In the genomic region with DNA sequence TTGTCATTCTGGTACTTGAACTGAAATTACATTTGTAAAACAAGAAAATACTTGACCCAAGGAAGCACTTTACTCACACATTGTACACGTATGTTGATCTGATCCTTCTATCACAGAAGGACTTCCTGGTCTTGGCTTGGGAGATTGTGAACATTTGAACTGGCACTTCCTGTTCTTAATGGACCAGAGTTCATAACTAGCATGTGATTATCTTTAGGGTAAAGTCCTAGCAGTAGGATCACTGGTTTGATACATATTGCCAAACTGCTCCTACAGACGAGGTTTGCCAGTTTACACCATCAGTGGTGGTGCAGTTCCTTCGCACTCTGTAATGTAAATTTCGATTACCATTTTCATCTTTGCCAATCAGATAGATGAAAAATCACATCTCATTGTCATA, we compare ENCODE assay signal across 17 cellular contexts. TPM values are rescaled to one million over a fixed set of nuclear protein-coding genes. Genes with fewer than 3 reads are reported as not detected.
DNase-seq lines count a peak whose midpoint lies in the region; ATAC-seq, FAIRE-seq and TF ChIP-seq lines count a peak whose summit lies in the region.
"Had no signal": no experiment of that assay in that cellular context is flagged by ENCODE, and none has a peak within 500 bp of the region (broad histone marks: within the 10 kb centered on the region; RNA-seq: fewer than 3 reads in every experiment).

No MANE protein-coding gene starts in this region.

- H3K27ac Mint-ChIP-seq in CD4-positive, alpha-beta T cell = peak overlapping the region; percentile 80
- peak overlapping the region; percentile 85 for H3K27ac Mint-ChIP-seq in activated T-helper 1 cell treated with anti-CD3 and anti-CD28 coated beads, Interleukin-12 subunit alpha, Interleukin-12 subunit beta, Interleukin-2, Interleukin-4 antibody, amounts not matched to agents 30 ng/mL and 10 ng/mL and 1 ng/mL, durations not matched to agents 14 hours and 24 hours and 36 hours
- H3K27ac Mint-ChIP-seq: endodermal cell, neural progenitor cell had no signal

- CTCF ChIA-PET in CD4-positive, alpha-beta T cell (lab: Charles Lee) = no interaction called here

- H3K9me3 Mint-ChIP-seq in CD4-positive, alpha-beta T cell = no peaks in the 10 kb centered on the region
- no peaks in the 10 kb centered on the region for H3K9me3 Mint-ChIP-seq in activated T-helper 1 cell treated with anti-CD3 and anti-CD28 coated beads, Interleukin-12 subunit alpha, Interleukin-12 subunit beta, Interleukin-2, Interleukin-4 antibody, amounts not matched to agents 30 ng/mL and 10 ng/mL and 1 ng/mL, durations not matched to agents 14 hours and 24 hours and 36 hours
- H3K9me3 Mint-ChIP-seq: endodermal cell had no signal

- TF ChIP-seq CTCF in CD4-positive, alpha-beta T cell (IDR thresholded peaks at IDR 0.05) = no peak
- no peak for TF ChIP-seq CTCF in right lobe of liver (IDR thresholded peaks at IDR 0.05)

- H3K36me3 ChIP-seq in right lobe of liver = no peaks in the 10 kb centered on the region
- H3K36me3 ChIP-seq: brain microvascular endothelial cell, gastroesophageal sphincter, neural progenitor cell, tibial nerve had no signal

- POLR2A ChIA-PET in CD4-positive, alpha-beta T cell (lab: Charles Lee) = interaction anchor here (2.4 to 5.6 kb wide), 3 partner anchors 10 to 34 kb away, joined by 7 to 92 read pairs (median 14); no protein-coding TSS in a partner anchor

- intact Hi-C loops in CD4-positive, alpha-beta T cell (cut with DNase I, micrococcal nuclease) = loop anchor here in 1 of 2 experiments (2.0 kb wide), 1 partner anchor 13 kb away; no protein-coding TSS in a partner anchor
- intact Hi-C loops in activated T-helper 1 cell treated with anti-CD3 and anti-CD28 coated beads, Interleukin-12 subunit alpha, Interleukin-12 subunit beta, Interleukin-2, Interleukin-4 antibody, amounts not matched to agents 30 ng/mL and 10 ng/mL and 1 ng/mL, durations not matched to agents 14 hours and 24 hours and 36 hours (cut with micrococcal nuclease) = loop anchor here (2.0 to 10.0 kb wide), 5 partner anchors 47 to 1473 kb away; no protein-coding TSS in a partner anchor
- intact Hi-C loops in right lobe of liver (cut with DNase I) = no loop called here

- H3K9me3 ChIP-seq in CD4-positive, alpha-beta T cell (ENCODE audit: control insufficient read depth, low read length) = no peaks in the 10 kb centered on the region
- H3K9me3 ChIP-seq in right lobe of liver = no peaks in the 10 kb centered on the region
- H3K9me3 ChIP-seq: gastroesophageal sphincter, tibial nerve had no signal

- 55% methylated on average over 4 of the region's 4 CpGs for WGBS in right lobe of liver (ENCODE audit: insufficient coverage, low coverage, low lambda C conversion rate, missing lambda C conversion rate)

- peaks cover 99% of the 10 kb centered on the region for H3K4me1 Mint-ChIP-seq in CD4-positive, alpha-beta T cell (ENCODE audit: low read depth)
- H3K4me1 Mint-ChIP-seq in activated T-helper 1 cell treated with anti-CD3 and anti-CD28 coated beads, Interleukin-12 subunit alpha, Interleukin-12 subunit beta, Interleukin-2, Interleukin-4 antibody, amounts not matched to agents 30 ng/mL and 10 ng/mL and 1 ng/mL, durations not matched to agents 14 hours and 24 hours and 36 hours (ENCODE audit: low read depth) = peaks cover 98% of the 10 kb centered on the region

- H3K27ac ChIP-seq in CD4-positive, alpha-beta T cell (ENCODE audit: low read depth, low read length) = no peak overlapping the region
- H3K27ac ChIP-seq in right lobe of liver = no peak overlapping the region
- H3K27ac ChIP-seq: brain microvascular endothelial cell, gastroesophageal sphincter, neural progenitor cell had no signal

- no peaks in the 10 kb centered on the region for H3K27me3 ChIP-seq in CD4-positive, alpha-beta T cell (ENCODE audit: control insufficient read depth, insufficient read depth, low read length)
- no peaks in the 10 kb centered on the region for H3K27me3 ChIP-seq in right lobe of liver
- H3K27me3 ChIP-seq: brain microvascular endothelial cell, gastroesophageal sphincter, neural progenitor cell, tibial nerve had no signal

- H3K4me3 Mint-ChIP-seq in CD4-positive, alpha-beta T cell = peak overlapping the region; percentile 61
- H3K4me3 Mint-ChIP-seq in activated T-helper 1 cell treated with anti-CD3 and anti-CD28 coated beads, Interleukin-12 subunit alpha, Interleukin-12 subunit beta, Interleukin-2, Interleukin-4 antibody, amounts not matched to agents 30 ng/mL and 10 ng/mL and 1 ng/mL, durations not matched to agents 14 hours and 24 hours and 36 hours = peak overlapping the region; percentile 65
- H3K4me3 Mint-ChIP-seq: endodermal cell, neural progenitor cell had no signal

- peak; percentile 49 for FAIRE-seq in GM19239 (lab: Jason Lieb, UNC)

- peaks cover 30% of the 10 kb centered on the region for H3K36me3 Mint-ChIP-seq in CD4-positive, alpha-beta T cell (ENCODE audit: low read depth)
- peaks cover 14% of the 10 kb centered on the region for H3K36me3 Mint-ChIP-seq in activated T-helper 1 cell treated with anti-CD3 and anti-CD28 coated beads, Interleukin-12 subunit alpha, Interleukin-12 subunit beta, Interleukin-2, Interleukin-4 antibody, amounts not matched to agents 30 ng/mL and 10 ng/mL and 1 ng/mL, durations not matched to agents 14 hours and 24 hours and 36 hours (ENCODE audit: low read depth)

- no peak for TF ChIP-seq POLR2A in right lobe of liver (IDR thresholded peaks at IDR 0.05)

- no peak overlapping the region for H3K4me3 ChIP-seq in right lobe of liver
- H3K4me3 ChIP-seq: gastroesophageal sphincter, neural progenitor cell, tibial nerve had no signal

- H3K4me1 ChIP-seq in right lobe of liver = peaks cover 0 to 22% (median 9%) of the 10 kb centered on the region in 4 donors

- H3K27me3 Mint-ChIP-seq in CD4-positive, alpha-beta T cell = no peaks in the 10 kb centered on the region
- H3K27me3 Mint-ChIP-seq in activated T-helper 1 cell treated with anti-CD3 and anti-CD28 coated beads, Interleukin-12 subunit alpha, Interleukin-12 subunit beta, Interleukin-2, Interleukin-4 antibody, amounts not matched to agents 30 ng/mL and 10 ng/mL and 1 ng/mL, durations not matched to agents 14 hours and 24 hours and 36 hours (ENCODE audit: insufficient read depth) = no peaks in the 10 kb centered on the region

- ATAC-seq in CD4-positive, alpha-beta T cell (ENCODE audit: poor library complexity) = no peak
- ATAC-seq in right lobe of liver = peak; percentile 84 to 94 (median 87)
- no peak for ATAC-seq in GM21360 (IDR thresholded peaks at IDR 0.05; ENCODE audit: unreplicated experiment)
- ATAC-seq: gastroesophageal sphincter, PC-3 had no signal

- no peak for DNase-seq in CD4-positive, alpha-beta T cell
- DNase-seq in GM19239 (ENCODE audit: insufficient read length, low spot score) = no peak
- DNase-seq in activated T-helper 1 cell treated with anti-CD3 and anti-CD28 coated beads, Interleukin-12 subunit alpha, Interleukin-12 subunit beta, Interleukin-2, Interleukin-4 antibody, amounts not matched to agents 30 ng/mL and 10 ng/mL and 1 ng/mL, durations not matched to agents 14 hours and 24 hours and 36 hours (ENCODE audit: low spot score) = no peak
- DNase-seq in right lobe of liver = no peak
- no peak for DNase-seq in NCI-H1694 treated with DMSO at 0.1 percent for 48 hours (lab: John Stamatoyannopoulos, UW)
- no peak for DNase-seq in COR-L47 (lab: John Stamatoyannopoulos, UW)
- no peak for DNase-seq in NCI-H2029 (lab: John Stamatoyannopoulos, UW)
- DNase-seq: brain microvascular endothelial cell, Calu3, endodermal cell, NCI-H1092, PC-3, T1000 had no signal

RNA-seq across cellular contexts. Expression of gene HECA, which starts 12.7 kb away (rescaled TPM):
- total RNA-seq in CD4-positive, alpha-beta T cell = 100 to 1,000 TPM; 203 to 207 TPM
- 49.1 and 49.9 TPM in 2 replicates for total RNA-seq in activated T-helper 1 cell treated with anti-CD3 and anti-CD28 coated beads, Interleukin-12 subunit alpha, Interleukin-12 subunit beta, Interleukin-2, Interleukin-4 antibody, amounts not matched to agents 30 ng/mL and 10 ng/mL and 1 ng/mL, durations not matched to agents 14 hours and 24 hours and 36 hours
- 10 to 100 TPM in 4 of 6 experiments, 1 to 10 TPM in 2; 6.8 to 12.2 (median 11.0) TPM for total RNA-seq in right lobe of liver

Comparison
In these comparisons a context has a peak if more than half of its experiments do, and no peak if none do; other contexts are left out.
1. ATAC-seq: peak in right lobe of liver (4 of 4); none in CD4-positive, alpha-beta T cell (single experiment) and GM21360 (single experiment).